ENCODE assay signal across 28 cellular contexts in the genomic region with DNA sequence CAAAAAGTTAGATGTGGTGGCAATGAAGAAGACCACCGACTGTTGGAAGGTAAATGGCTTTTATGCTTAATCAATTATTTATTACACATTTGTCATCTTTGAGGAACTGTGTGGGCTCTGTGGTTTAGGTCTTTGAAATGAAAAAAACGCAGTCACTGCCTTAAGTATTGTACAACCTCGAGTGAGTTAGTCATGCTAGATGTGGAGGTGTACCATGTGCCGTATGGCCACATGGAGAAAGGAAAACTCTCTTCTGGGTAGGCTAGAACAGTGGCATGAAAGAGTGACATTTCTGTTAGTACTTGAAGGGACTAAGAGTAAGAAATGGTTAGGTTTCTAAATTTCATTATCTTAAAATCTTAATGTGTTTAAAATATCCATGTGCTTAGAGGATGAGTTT.
DNase-seq lines count a peak whose midpoint lies in the region; ATAC-seq, FAIRE-seq and TF ChIP-seq lines count a peak whose summit lies in the region.
"Had no signal": no experiment of that assay in that cellular context is flagged by ENCODE, and none has a peak within 500 bp of the region (broad histone marks: within the 10 kb centered on the region; RNA-seq: fewer than 3 reads in every experiment).

No MANE protein-coding gene starts in this region.

- no peak for TF ChIP-seq RAD21 in GM12878 (IDR thresholded peaks at IDR 0.05; ENCODE audit: insufficient read depth, low read depth, low read length)

- in situ Hi-C loops in GM12878 (cut with MboI) = no loop called here

- no peaks in the 10 kb centered on the region for H3K27me3 ChIP-seq in GM12878 (replicated peaks in 1 of 2; ENCODE audit: control insufficient read depth in 2 of 2, insufficient read depth in 2 of 2, low read length in 1 of 2)
- H3K27me3 ChIP-seq: adrenal gland, BLaER1, brain microvascular endothelial cell, hepatocyte, SJCRH30, vagina had no signal

- H2AFZ ChIP-seq in GM12878 (ENCODE audit: control insufficient read depth, low read depth, low read length) = no peak overlapping the region
- H2AFZ ChIP-seq: hepatocyte had no signal

- H3K9me3 ChIP-seq in GM12878 (replicated peaks; ENCODE audit: control insufficient read depth, insufficient read depth, low read length) = no peaks in the 10 kb centered on the region
- H3K9me3 ChIP-seq: adrenal gland, BLaER1, SJCRH30, vagina had no signal

- no peak for TF ChIP-seq POLR2A in GM12878 (IDR thresholded peaks at IDR 0.05; ENCODE audit: low read depth, low read length)

- H3K27ac Mint-ChIP-seq in activated naive CD4-positive, alpha-beta T cell treated with anti-CD3 and anti-CD28 coated beads for 36 hours = no peak overlapping the region
- H3K27ac Mint-ChIP-seq in stimulated activated naive CD8-positive, alpha-beta T cell treated with anti-CD3 and anti-CD28 coated beads, Interleukin-15, Interleukin-2, amounts not matched to agents 100 ng/mL and 50 ng/mL, for 24 hours = peak overlapping the region; percentile 74
- H3K27ac Mint-ChIP-seq: IgD-negative memory B cell, naive B cell had no signal

- no peak for TF ChIP-seq EP300 in GM12878 (IDR thresholded peaks at IDR 0.05; ENCODE audit: borderline replicate concordance in 1 of 2, control insufficient read depth in 1 of 2, low read depth in 2 of 2, low read length in 2 of 2)

- POLR2A ChIA-PET in GM12878 (lab: Charles Lee) = interaction anchor here (0.6 kb wide), 1 partner anchor 154 kb away, joined by 3 read pairs; no protein-coding TSS in a partner anchor

- H3K36me3 Mint-ChIP-seq in activated naive CD4-positive, alpha-beta T cell treated with anti-CD3 and anti-CD28 coated beads for 36 hours (ENCODE audit: low read depth) = peaks cover 12% of the 10 kb centered on the region
- H3K36me3 Mint-ChIP-seq in stimulated activated naive CD8-positive, alpha-beta T cell treated with anti-CD3 and anti-CD28 coated beads, Interleukin-15, Interleukin-2, amounts not matched to agents 100 ng/mL and 50 ng/mL, for 24 hours (ENCODE audit: low read depth) = peaks cover 42% of the 10 kb centered on the region

- H3K9ac ChIP-seq in GM12878 (ENCODE audit: control insufficient read depth, insufficient read depth, low read length) = no peak overlapping the region
- H3K9ac ChIP-seq: BLaER1 had no signal

- no peaks in the 10 kb centered on the region for H3K79me2 ChIP-seq in GM12878 (ENCODE audit: control insufficient read depth, insufficient read depth, low read length)
- H3K79me2 ChIP-seq: hepatocyte had no signal

- ATAC-seq in GM12878 = no peak; the same call in 2 of the 3 replicates
- ATAC-seq: left lobe of liver, PC-3 had no signal

- no peak overlapping the region for H3K4me3 ChIP-seq in GM12878
- H3K4me3 ChIP-seq: adrenal gland, BLaER1, hepatocyte, SJCRH30, skin epidermis, vagina had no signal

- intact Hi-C loops in activated naive CD4-positive, alpha-beta T cell treated with anti-CD3 and anti-CD28 coated beads for 36 hours (cut with micrococcal nuclease) = no loop called here
- intact Hi-C loops in GM12878 (cut with micrococcal nuclease; ENCODE audit: unreplicated experiment) = no loop called here

- H3K27me3 Mint-ChIP-seq in activated naive CD4-positive, alpha-beta T cell treated with anti-CD3 and anti-CD28 coated beads for 36 hours (ENCODE audit: low read depth) = no peaks in the 10 kb centered on the region
- H3K27me3 Mint-ChIP-seq in stimulated activated naive CD8-positive, alpha-beta T cell treated with anti-CD3 and anti-CD28 coated beads, Interleukin-15, Interleukin-2, amounts not matched to agents 100 ng/mL and 50 ng/mL, for 24 hours = no peaks in the 10 kb centered on the region
- H3K27me3 Mint-ChIP-seq: IgD-negative memory B cell, naive B cell had no signal

- no peak for TF ChIP-seq CTCF in GM12878 (IDR thresholded peaks at IDR 0.05 in 2 of 3, conservative IDR thresholded peaks at IDR 0.05 in 1 of 3; ENCODE audit: control insufficient read depth in 2 of 3, extremely low read depth in 1 of 3, insufficient read depth in 1 of 3, low read depth in 3 of 3, low read length in 3 of 3)

- RAD21 ChIA-PET in GM12878 (lab: Charles Lee; ENCODE audit: unreplicated experiment) = interaction anchor here (1.1 kb wide), 1 partner anchor 44 kb away, joined by 3 read pairs; no protein-coding TSS in a partner anchor

- FAIRE-seq in GM12878 (lab: Jason Lieb, UNC) = peak; percentile 54
- FAIRE-seq: TTC549 had no signal

- H3K36me3 ChIP-seq in GM12878 (ENCODE audit: control insufficient read depth in 2 of 2, insufficient read depth in 2 of 2, low read length in 1 of 2) = no peaks in the 10 kb centered on the region; a peak in 1 of 4 replicates
- H3K36me3 ChIP-seq: adrenal gland, BLaER1, brain microvascular endothelial cell, SJCRH30, vagina had no signal

- H3K4me1 ChIP-seq in GM12878 (ENCODE audit: control insufficient read depth, insufficient read depth, low read length) = no peaks in the 10 kb centered on the region
- H3K4me1 ChIP-seq: adrenal gland, BLaER1, SJCRH30, vagina had no signal

- SMC1A ChIA-PET in GM12878 (lab: Charles Lee; ENCODE audit: uncharacterized antibody, unreplicated experiment) = interaction anchor here (1.2 kb wide), 1 partner anchor 22 kb away, joined by 3 read pairs; no protein-coding TSS in a partner anchor

- no peak overlapping the region for H3K4me3 Mint-ChIP-seq in activated naive CD4-positive, alpha-beta T cell treated with anti-CD3 and anti-CD28 coated beads for 36 hours
- H3K4me3 Mint-ChIP-seq in stimulated activated naive CD8-positive, alpha-beta T cell treated with anti-CD3 and anti-CD28 coated beads, Interleukin-15, Interleukin-2, amounts not matched to agents 100 ng/mL and 50 ng/mL, for 24 hours = no peak overlapping the region
- H3K4me3 Mint-ChIP-seq: IgD-negative memory B cell, naive B cell had no signal

- DNase-seq in activated naive CD4-positive, alpha-beta T cell treated with anti-CD3 and anti-CD28 coated beads for 36 hours = peak; percentile 5
- no peak for DNase-seq in activated naive CD4-positive, alpha-beta T cell (lab: John Stamatoyannopoulos, UW)
- DNase-seq in MV-4-11 (lab: John Stamatoyannopoulos, UW) (peak; percentile 77), GM12878 (ENCODE audit: low read depth, low spot score) (no peak), mesenteric fat pad (ENCODE audit: low spot score) (no peak), NCI-H1105 treated with DMSO at 0.1 percent for 48 hours (lab: John Stamatoyannopoulos, UW) (no peak), pons (ENCODE audit: low spot score) (no peak)
- DNase-seq: ACHN; activated CD4-positive, alpha-beta T cell treated with anti-CD3 and anti-CD28 coated beads for 1 hour; adrenal gland; brain microvascular endothelial cell; effector CD4-positive, alpha-beta T cell; foreskin melanocyte; HCEC 1CT; naive B cell; NCI-H1436 treated with DMSO at 0.1 percent for 48 hours; nucleus accumbens; PC-3; SJCRH30; T-helper 1 cell had no signal

- H3K4me1 Mint-ChIP-seq in activated naive CD4-positive, alpha-beta T cell treated with anti-CD3 and anti-CD28 coated beads for 36 hours (ENCODE audit: low read depth) = peaks cover 8% of the 10 kb centered on the region
- peaks cover 9% of the 10 kb centered on the region for H3K4me1 Mint-ChIP-seq in stimulated activated naive CD8-positive, alpha-beta T cell treated with anti-CD3 and anti-CD28 coated beads, Interleukin-15, Interleukin-2, amounts not matched to agents 100 ng/mL and 50 ng/mL, for 24 hours (ENCODE audit: low read depth)
- H3K4me1 Mint-ChIP-seq: IgD-negative memory B cell had no signal

- peaks cover 2% of the 10 kb centered on the region for H3K9me3 Mint-ChIP-seq in activated naive CD4-positive, alpha-beta T cell treated with anti-CD3 and anti-CD28 coated beads for 36 hours
- peaks cover 6% of the 10 kb centered on the region for H3K9me3 Mint-ChIP-seq in stimulated activated naive CD8-positive, alpha-beta T cell treated with anti-CD3 and anti-CD28 coated beads, Interleukin-15, Interleukin-2, amounts not matched to agents 100 ng/mL and 50 ng/mL, for 24 hours
- H3K9me3 Mint-ChIP-seq: IgD-negative memory B cell had no signal

- no peaks in the 10 kb centered on the region for H4K20me1 ChIP-seq in GM12878 (ENCODE audit: control insufficient read depth, insufficient read depth)
- H4K20me1 ChIP-seq: BLaER1 had no signal

- no TSS peak for BruUV-seq in GM12878 (replicated peaks; lab: Mats Ljungman, UMichigan)

- WGBS in GM12878 (ENCODE audit: insufficient coverage, insufficient replicate concordance, low lambda C conversion rate, missing lambda C conversion rate) = 81% methylated on average over 4 of the region's 4 CpGs

- no peak overlapping the region for H3K4me2 ChIP-seq in GM12878 (ENCODE audit: control insufficient read depth, insufficient read depth)
- H3K4me2 ChIP-seq: BLaER1, hepatocyte had no signal

- H3K27ac ChIP-seq in GM12878 (ENCODE audit: control insufficient read depth, insufficient read depth) = no peak overlapping the region
- H3K27ac ChIP-seq: adrenal gland, BLaER1, brain microvascular endothelial cell, hepatocyte, SJCRH30, skin epidermis, vagina had no signal

- CTCF ChIA-PET in activated naive CD4-positive, alpha-beta T cell treated with anti-CD3 and anti-CD28 coated beads for 36 hours (lab: Charles Lee) = interaction anchor here (0.7 kb wide), 1 partner anchor 137 kb away, joined by 3 read pairs; no protein-coding TSS in a partner anchor
- CTCF ChIA-PET in GM12878 (lab: Yijun Ruan, JAX) = interaction anchor here (1.1 to 1.4 kb wide), 3 partner anchors 17 to 241 kb away, joined by 3 to 5 read pairs (median 4); no protein-coding TSS in a partner anchor

TF ChIP-seq in GM12878, 131 proteins besides CTCF, POLR2A, EP300 and RAD21:
- TF ChIP-seq POLR2AphosphoS2 (IDR thresholded peaks at IDR 0.05; ENCODE audit: low read depth, low read length) = no peak
- TF ChIP-seq HDGF (IDR thresholded peaks at IDR 0.05) = no peak
- no peak for TF ChIP-seq MYB (IDR thresholded peaks at IDR 0.05; ENCODE audit: borderline replicate concordance, low read depth, low read length)

Comparison
In these comparisons a context has a peak if more than half of its experiments do, and no peak if none do; other contexts are left out.
1. DNase-seq: peak in activated naive CD4-positive, alpha-beta T cell treated with anti-CD3 and anti-CD28 coated beads for 36 hours (single experiment) and MV-4-11 (single experiment); none in activated naive CD4-positive, alpha-beta T cell (0 of 4), GM12878 (single experiment), mesenteric fat pad (single experiment), NCI-H1105 treated with DMSO at 0.1 percent for 48 hours (single experiment) and pons (single experiment).